ENCODE assay signal across 17 cellular contexts in genomic region chr1:22829001-22829989, GRCh38.
DNase-seq lines count a peak whose midpoint lies in the region; ATAC-seq lines count a peak whose summit lies in the region.
"Had no signal": no experiment of that assay in that cellular context is flagged by ENCODE, and none has a peak within 500 bp of the region (broad histone marks: within the 10 kb centered on the region; RNA-seq: fewer than 3 reads in every experiment).

No MANE protein-coding gene starts in this region.

- H2AFZ ChIP-seq in GM23248 = no peak overlapping the region
- H2AFZ ChIP-seq: parathyroid adenoma had no signal

- H3K9me2 ChIP-seq in GM23248 (ENCODE audit: insufficient read depth) = no peaks in the 10 kb centered on the region

- no peaks in the 10 kb centered on the region for H3K79me2 ChIP-seq in GM23248 (ENCODE audit: insufficient read depth)
- H3K79me2 ChIP-seq: parathyroid adenoma had no signal

- no peak overlapping the region for H3K4me2 ChIP-seq in GM23248 (ENCODE audit: unreplicated experiment)

- POLR2A ChIA-PET in CD8-positive, alpha-beta memory T cell (lab: Charles Lee) = no interaction called here

- no peak overlapping the region for H3K4me3 ChIP-seq in GM23248
- H3K4me3 ChIP-seq in CD8-positive, alpha-beta memory T cell (ENCODE audit: low read length) = no peak overlapping the region
- H3K4me3 ChIP-seq: colonic mucosa had no signal

- peaks cover 9% of the 10 kb centered on the region; the same call in 1 of the 2 replicates for H3F3A ChIP-seq in GM23248 (ENCODE audit: insufficient read depth)

- H3K27ac Mint-ChIP-seq in CD8-positive, alpha-beta memory T cell = peak overlapping the region in 1 of 8 donors; percentile 36
- no peak overlapping the region for H3K27ac Mint-ChIP-seq in activated T-helper 1 cell treated with anti-CD3 and anti-CD28 coated beads, Interleukin-12 subunit alpha, Interleukin-12 subunit beta, Interleukin-2, Interleukin-4 antibody, amounts not matched to agents 30 ng/mL and 10 ng/mL and 1 ng/mL, durations not matched to agents 14 hours and 24 hours and 36 hours
- H3K27ac Mint-ChIP-seq: activated naive CD4-positive, alpha-beta T cell treated with anti-CD3 and anti-CD28 coated beads for 36 hours; B cell had no signal

- H4K20me1 ChIP-seq in GM23248 (ENCODE audit: insufficient read depth) = no peaks in the 10 kb centered on the region

- WGBS in GM23248 (ENCODE audit: low coverage in 1 of 2, low lambda C conversion rate in 2 of 2, missing lambda C conversion rate in 2 of 2), 2 experiments = 55 to 58% methylated on average over 17 to 18 of the region's 18 CpGs

- H3K27me3 ChIP-seq in GM23248 (replicated peaks; ENCODE audit: insufficient read depth) = no peaks in the 10 kb centered on the region
- H3K27me3 ChIP-seq in CD8-positive, alpha-beta memory T cell (ENCODE audit: insufficient read depth, low read length, poor library complexity, severe bottlenecking) = no peaks in the 10 kb centered on the region
- H3K27me3 ChIP-seq: colonic mucosa had no signal

- no peaks in the 10 kb centered on the region for H3K4me1 Mint-ChIP-seq in CD8-positive, alpha-beta memory T cell
- no peaks in the 10 kb centered on the region for H3K4me1 Mint-ChIP-seq in activated T-helper 1 cell treated with anti-CD3 and anti-CD28 coated beads, Interleukin-12 subunit alpha, Interleukin-12 subunit beta, Interleukin-2, Interleukin-4 antibody, amounts not matched to agents 30 ng/mL and 10 ng/mL and 1 ng/mL, durations not matched to agents 14 hours and 24 hours and 36 hours (ENCODE audit: low read depth)
- H3K4me1 Mint-ChIP-seq: B cell had no signal

- H3K27me3 Mint-ChIP-seq in CD8-positive, alpha-beta memory T cell = peaks cover 17 to 25% of the 10 kb centered on the region in 2 donors
- H3K27me3 Mint-ChIP-seq in activated T-helper 1 cell treated with anti-CD3 and anti-CD28 coated beads, Interleukin-12 subunit alpha, Interleukin-12 subunit beta, Interleukin-2, Interleukin-4 antibody, amounts not matched to agents 30 ng/mL and 10 ng/mL and 1 ng/mL, durations not matched to agents 14 hours and 24 hours and 36 hours (ENCODE audit: insufficient read depth) = peaks cover 19% of the 10 kb centered on the region

- H3K9me3 Mint-ChIP-seq in CD8-positive, alpha-beta memory T cell = no peaks in the 10 kb centered on the region
- no peaks in the 10 kb centered on the region for H3K9me3 Mint-ChIP-seq in activated T-helper 1 cell treated with anti-CD3 and anti-CD28 coated beads, Interleukin-12 subunit alpha, Interleukin-12 subunit beta, Interleukin-2, Interleukin-4 antibody, amounts not matched to agents 30 ng/mL and 10 ng/mL and 1 ng/mL, durations not matched to agents 14 hours and 24 hours and 36 hours
- H3K9me3 Mint-ChIP-seq: activated naive CD4-positive, alpha-beta T cell treated with anti-CD3 and anti-CD28 coated beads for 36 hours had no signal

- no peak for ATAC-seq in HG03469 (IDR thresholded peaks at IDR 0.05; ENCODE audit: unreplicated experiment)

- peaks cover 34% of the 10 kb centered on the region for H3K4me1 ChIP-seq in GM23248 (ENCODE audit: insufficient read depth)
- no peaks in the 10 kb centered on the region for H3K4me1 ChIP-seq in CD8-positive, alpha-beta memory T cell (ENCODE audit: insufficient read depth, low read length)
- H3K4me1 ChIP-seq: colonic mucosa had no signal

- H3K9me3 ChIP-seq in GM23248 (ENCODE audit: low read depth) = no peaks in the 10 kb centered on the region
- no peaks in the 10 kb centered on the region for H3K9me3 ChIP-seq in CD8-positive, alpha-beta memory T cell (ENCODE audit: low read length)
- H3K9me3 ChIP-seq: colonic mucosa had no signal

- CTCF ChIA-PET in CD8-positive, alpha-beta memory T cell (lab: Charles Lee) = no interaction called here

- intact Hi-C loops in head of caudate nucleus (cut with DNase I) = no loop called here
- intact Hi-C loops in activated T-helper 1 cell treated with anti-CD3 and anti-CD28 coated beads, Interleukin-12 subunit alpha, Interleukin-12 subunit beta, Interleukin-2, Interleukin-4 antibody, amounts not matched to agents 30 ng/mL and 10 ng/mL and 1 ng/mL, durations not matched to agents 14 hours and 24 hours and 36 hours (cut with micrococcal nuclease) = no loop called here

- no peak overlapping the region for H3K27ac ChIP-seq in GM23248
- no peak overlapping the region for H3K27ac ChIP-seq in CD8-positive, alpha-beta memory T cell (ENCODE audit: low read depth, low read length)
- H3K27ac ChIP-seq: colonic mucosa, parathyroid adenoma had no signal

- in situ Hi-C loops in GM23248 (cut with MboI) = no loop called here

- H3K4me3 Mint-ChIP-seq in CD8-positive, alpha-beta memory T cell = no peak overlapping the region
- H3K4me3 Mint-ChIP-seq in activated T-helper 1 cell treated with anti-CD3 and anti-CD28 coated beads, Interleukin-12 subunit alpha, Interleukin-12 subunit beta, Interleukin-2, Interleukin-4 antibody, amounts not matched to agents 30 ng/mL and 10 ng/mL and 1 ng/mL, durations not matched to agents 14 hours and 24 hours and 36 hours = no peak overlapping the region
- H3K4me3 Mint-ChIP-seq: activated naive CD4-positive, alpha-beta T cell treated with anti-CD3 and anti-CD28 coated beads for 36 hours; B cell had no signal

- H3K9ac ChIP-seq in GM23248 = no peak overlapping the region
- H3K9ac ChIP-seq: parathyroid adenoma had no signal

- DNase-seq in GM23248 (peak; percentile 66), astrocyte of the hippocampus (ENCODE audit: low read depth, low spot score) (peak; percentile 46), head of caudate nucleus (peak in 40 of 42 donors; percentile 34 to 88 (median 67)), pons (ENCODE audit: low spot score) (peak; percentile 75), ureter (ENCODE audit: low spot score) (no peak)
- DNase-seq in CD8-positive, alpha-beta memory T cell = no peak
- no peak for DNase-seq in activated T-helper 1 cell treated with anti-CD3 and anti-CD28 coated beads, Interleukin-12 subunit alpha, Interleukin-12 subunit beta, Interleukin-2, Interleukin-4 antibody, amounts not matched to agents 30 ng/mL and 10 ng/mL and 1 ng/mL, durations not matched to agents 14 hours and 24 hours and 36 hours (ENCODE audit: low spot score)
- DNase-seq: activated naive CD4-positive, alpha-beta T cell treated with anti-CD3 and anti-CD28 coated beads for 36 hours; colonic mucosa; Karpas-422; NCI-H2171; stimulated activated CD4-positive, alpha-beta T cell treated with anti-CD3 and anti-CD28 coated beads, Interleukin-2, amount 100 ng/mL, for 48 hours; stimulated activated naive CD4-positive, alpha-beta T cell; T-helper 9 cell had no signal

- no peaks in the 10 kb centered on the region for H3K36me3 ChIP-seq in GM23248 (ENCODE audit: low read depth)
- H3K36me3 ChIP-seq in CD8-positive, alpha-beta memory T cell (ENCODE audit: insufficient read depth, low read length) = no peaks in the 10 kb centered on the region
- H3K36me3 ChIP-seq: colonic mucosa had no signal

- no peaks in the 10 kb centered on the region for H3K36me3 Mint-ChIP-seq in CD8-positive, alpha-beta memory T cell
- H3K36me3 Mint-ChIP-seq in activated T-helper 1 cell treated with anti-CD3 and anti-CD28 coated beads, Interleukin-12 subunit alpha, Interleukin-12 subunit beta, Interleukin-2, Interleukin-4 antibody, amounts not matched to agents 30 ng/mL and 10 ng/mL and 1 ng/mL, durations not matched to agents 14 hours and 24 hours and 36 hours (ENCODE audit: low read depth) = no peaks in the 10 kb centered on the region

Comparison
In these comparisons a context has a peak if more than half of its experiments do, and no peak if none do; other contexts are left out.
1. DNase-seq: peak in GM23248 (single experiment), astrocyte of the hippocampus (single experiment), head of caudate nucleus (40 of 42) and pons (single experiment); none in ureter (single experiment), CD8-positive, alpha-beta memory T cell (0 of 5) and activated T-helper 1 cell treated with anti-CD3 and anti-CD28 coated beads, Interleukin-12 subunit alpha, Interleukin-12 subunit beta, Interleukin-2, Interleukin-4 antibody, amounts not matched to agents 30 ng/mL and 10 ng/mL and 1 ng/mL, durations not matched to agents 14 hours and 24 hours and 36 hours (single experiment).